Comparison of ENCODE assay signal across 23 cellular contexts in genomic region chr12:127170271-127171180, GRCh38.
DNase-seq lines count a peak whose midpoint lies in the region; ATAC-seq and TF ChIP-seq lines count a peak whose summit lies in the region.
"Had no signal": no experiment of that assay in that cellular context is flagged by ENCODE, and none has a peak within 500 bp of the region (broad histone marks: within the 10 kb centered on the region; RNA-seq: fewer than 3 reads in every experiment).

No MANE protein-coding gene starts in this region.

- H3K36me3 Mint-ChIP-seq in naive thymus-derived CD8-positive, alpha-beta T cell, result peaks cover 0 to 5% (median 0%) of the 10 kb centered on the region in 3 donors

- POLR2A ChIA-PET in naive thymus-derived CD8-positive, alpha-beta T cell (lab: Charles Lee), result no interaction called here

- H3K36me3 ChIP-seq in ACC112 (ENCODE audit: insufficient read depth, low read length) (peaks cover 3% of the 10 kb centered on the region; the same call in 1 of the 2 replicates), GM23248 (ENCODE audit: low read depth) (no peaks in the 10 kb centered on the region), osteoblast (ENCODE audit: insufficient read depth, low read length) (no peaks in the 10 kb centered on the region)
- H3K36me3 ChIP-seq: cardiac muscle cell, gastrocnemius medialis, neutrophil, SJCRH30 had no signal

- H3K27me3 ChIP-seq in ACC112 (ENCODE audit: insufficient read depth, low read length) (no peaks in the 10 kb centered on the region), GM23248 (replicated peaks; ENCODE audit: insufficient read depth) (no peaks in the 10 kb centered on the region), osteoblast (ENCODE audit: insufficient read depth, low read length) (no peaks in the 10 kb centered on the region)
- H3K27me3 ChIP-seq: cardiac muscle cell, SJCRH30 had no signal

- no peak overlapping the region for H3K4me3 Mint-ChIP-seq in naive thymus-derived CD8-positive, alpha-beta T cell
- H3K4me3 Mint-ChIP-seq: activated CD4-positive, alpha-beta T cell treated with anti-CD3 and anti-CD28 coated beads for 36 hours; H9 had no signal

- no peak overlapping the region; the same call in 1 of the 2 replicates for H3K9ac ChIP-seq in GM23248

- peaks cover 2 to 4% (median 3%) of the 10 kb centered on the region in 4 donors for H3K4me1 Mint-ChIP-seq in naive thymus-derived CD8-positive, alpha-beta T cell

- peaks cover 12 to 47% (median 26%) of the 10 kb centered on the region in 5 donors for H3K27me3 Mint-ChIP-seq in naive thymus-derived CD8-positive, alpha-beta T cell

- whole genome bisulfite sequencing in GM23248 (ENCODE audit: low coverage in 1 of 2, low lambda C conversion rate in 2 of 2, missing lambda C conversion rate in 2 of 2), 2 experiments, result 31 to 39% methylated on average over 7 of the region's 7 CpGs

- H4K20me1 ChIP-seq in GM23248 (ENCODE audit: insufficient read depth) (no peaks in the 10 kb centered on the region), osteoblast (ENCODE audit: insufficient read depth, low read length) (no peaks in the 10 kb centered on the region)

- peak overlapping the region; percentile 32 for H3K4me2 ChIP-seq in GM23248 (ENCODE audit: unreplicated experiment)
- peak overlapping the region; percentile 66 for H3K4me2 ChIP-seq in osteoblast (ENCODE audit: insufficient read depth, low read length)

- no peaks in the 10 kb centered on the region for H3K9me2 ChIP-seq in GM23248 (ENCODE audit: insufficient read depth)

- H2AFZ ChIP-seq in ACC112 (ENCODE audit: low read length, unreplicated experiment) (no peak overlapping the region), GM23248 (no peak overlapping the region), osteoblast (ENCODE audit: low read length) (peak overlapping the region; percentile 35)

- no peak for TF ChIP-seq CTCF in osteoblast (IDR thresholded peaks at IDR 0.05; ENCODE audit: extremely low read depth, low read depth, low read length)

- ATAC-seq in HG03439 (IDR thresholded peaks at IDR 0.05; ENCODE audit: unreplicated experiment), result no peak
- ATAC-seq in left colon, result no peak
- ATAC-seq in naive thymus-derived CD8-positive, alpha-beta T cell, result no peak
- ATAC-seq: activated CD4-positive, alpha-beta T cell treated with anti-CD3 and anti-CD28 coated beads for 36 hours had no signal

- H3K27ac Mint-ChIP-seq in naive thymus-derived CD8-positive, alpha-beta T cell, result peak overlapping the region in 1 of 10 donors; percentile 68
- H3K27ac Mint-ChIP-seq: activated CD4-positive, alpha-beta T cell treated with anti-CD3 and anti-CD28 coated beads for 36 hours had no signal

- intact Hi-C loops in left colon (cut with DNase I, micrococcal nuclease), result no loop called here

- H3K79me2 ChIP-seq in ACC112 (ENCODE audit: control insufficient read depth, insufficient read depth, low read length, unreplicated experiment) (no peaks in the 10 kb centered on the region), GM23248 (ENCODE audit: insufficient read depth) (no peaks in the 10 kb centered on the region), osteoblast (ENCODE audit: insufficient read depth, low read length) (no peaks in the 10 kb centered on the region)

- H3K4me1 ChIP-seq in ACC112 (ENCODE audit: control insufficient read depth, insufficient read depth, low read length, unreplicated experiment) (peaks cover 29% of the 10 kb centered on the region), GM23248 (ENCODE audit: insufficient read depth) (peaks cover 31% of the 10 kb centered on the region), osteoblast (ENCODE audit: insufficient read depth, low read length) (peaks cover 32% of the 10 kb centered on the region)
- H3K4me1 ChIP-seq: gastrocnemius medialis, SJCRH30 had no signal

- H3K9me3 ChIP-seq in GM23248 (ENCODE audit: low read depth) (no peaks in the 10 kb centered on the region), osteoblast (ENCODE audit: low read depth, low read length) (no peaks in the 10 kb centered on the region)
- H3K9me3 ChIP-seq: gastrocnemius medialis, neutrophil, SJCRH30 had no signal

- 0 out of 2 replicates have a peak overlapping the region, but pooled peaks have one; percentile 6 for H3K27ac ChIP-seq in ACC112 (ENCODE audit: low read depth, low read length)
- peak overlapping the region; percentile 44 for H3K27ac ChIP-seq in GM23248
- H3K27ac ChIP-seq in osteoblast (ENCODE audit: low read depth, low read length), result peak overlapping the region; percentile 73
- H3K27ac ChIP-seq: cardiac muscle cell, gastrocnemius medialis, neutrophil, SJCRH30 had no signal

- H3F3A ChIP-seq in GM23248 (ENCODE audit: insufficient read depth), result peaks cover 31% of the 10 kb centered on the region

- H3K9me3 Mint-ChIP-seq in naive thymus-derived CD8-positive, alpha-beta T cell, result peaks cover 0 to 16% (median 4%) of the 10 kb centered on the region in 9 donors

- peak; percentile 74 for DNase-seq in GM23248
- DNase-seq in ecto neural progenitor cell (ENCODE audit: low spot score), result peak; percentile 34
- no peak for DNase-seq in osteoblast (ENCODE audit: insufficient read length, low spot score, missing footprints)
- DNase-seq in left colon, result no peak
- DNase-seq in NCI-H2171 treated with DMSO at 0.1 percent for 48 hours (lab: John Stamatoyannopoulos, UW), result no peak
- no peak for DNase-seq in naive thymus-derived CD8-positive, alpha-beta T cell
- DNase-seq: activated CD4-positive, alpha-beta T cell treated with anti-CD3 and anti-CD28 coated beads for 36 hours; activated naive CD4-positive, alpha-beta T cell treated with Interleukin-2 at 50 U/mL for 16 hours; activated T-cell treated with anti-CD3 and anti-CD28 coated beads, Interleukin-2, amount 50 U/mL, for 48 hours; C1 segment of cervical spinal cord; dermis blood vessel endothelial cell; H9; hypothalamus; SJCRH30; stimulated activated CD4-positive, alpha-beta T cell treated with anti-CD3 and anti-CD28 coated beads, Interleukin-4, amount 100 ng/mL, for 24 hours; stimulated activated naive CD4-positive, alpha-beta T cell treated with Interleukin-2 at 50 U/mL for 16 hours; T-helper 1 cell had no signal

- H3K4me3 ChIP-seq in ACC112 (ENCODE audit: low read depth, low read length) (no peak overlapping the region), GM23248 (no peak overlapping the region), osteoblast (ENCODE audit: insufficient read depth, low read length) (no peak overlapping the region)
- H3K4me3 ChIP-seq: cardiac muscle cell, gastrocnemius medialis, lung, SJCRH30 had no signal

- in situ Hi-C loops in GM23248 (cut with MboI), result no loop called here

Comparison
In these comparisons a context has a peak if more than half of its experiments do, and no peak if none do; other contexts are left out.
1. H3K27ac ChIP-seq: peak in every context shown above with its lines; median percentile 73 in osteoblast; 44 in GM23248; 6 in ACC112.
2. DNase-seq: peak in GM23248 (single experiment) and ecto neural progenitor cell (single experiment); none in osteoblast (single experiment), left colon (0 of 2), NCI-H2171 treated with DMSO at 0.1 percent for 48 hours (single experiment) and naive thymus-derived CD8-positive, alpha-beta T cell (0 of 10).